In the genomic region with DNA sequence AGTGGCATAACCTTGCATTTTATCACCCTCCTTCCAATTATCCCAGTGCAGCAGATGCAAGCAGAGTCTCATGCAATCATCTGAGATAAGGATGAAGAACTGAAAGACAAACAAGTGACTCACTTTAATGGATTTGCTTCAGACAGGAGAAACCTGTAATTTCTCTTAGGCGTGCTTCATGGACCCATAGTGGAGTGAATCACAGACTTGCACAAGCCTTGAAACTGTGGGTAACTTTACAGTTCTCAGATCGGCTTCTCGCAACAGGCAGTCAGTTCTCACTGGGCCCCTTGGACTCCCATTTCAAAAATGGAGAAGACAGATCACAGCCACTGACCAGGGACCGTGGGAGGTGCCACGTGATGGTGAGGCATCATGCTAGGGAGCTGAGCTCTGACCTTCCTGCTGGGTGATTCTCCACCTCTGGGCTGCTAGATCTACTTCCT, we compare ENCODE assay signal across 13 cellular contexts. TPM values are rescaled to one million over a fixed set of nuclear protein-coding genes. Genes with fewer than 3 reads are reported as not detected.
A peak's percentile ranks its signal among the peaks of the same experiment; 100 is the strongest.
DNase-seq lines count a peak whose midpoint lies in the region; ATAC-seq and TF ChIP-seq lines count a peak whose summit lies in the region.
"Had no signal": no experiment of that assay in that cellular context is flagged by ENCODE, and none has a peak within 500 bp of the region (broad histone marks: within the 10 kb centered on the region; RNA-seq: fewer than 3 reads in every experiment).

A gene with protein sequence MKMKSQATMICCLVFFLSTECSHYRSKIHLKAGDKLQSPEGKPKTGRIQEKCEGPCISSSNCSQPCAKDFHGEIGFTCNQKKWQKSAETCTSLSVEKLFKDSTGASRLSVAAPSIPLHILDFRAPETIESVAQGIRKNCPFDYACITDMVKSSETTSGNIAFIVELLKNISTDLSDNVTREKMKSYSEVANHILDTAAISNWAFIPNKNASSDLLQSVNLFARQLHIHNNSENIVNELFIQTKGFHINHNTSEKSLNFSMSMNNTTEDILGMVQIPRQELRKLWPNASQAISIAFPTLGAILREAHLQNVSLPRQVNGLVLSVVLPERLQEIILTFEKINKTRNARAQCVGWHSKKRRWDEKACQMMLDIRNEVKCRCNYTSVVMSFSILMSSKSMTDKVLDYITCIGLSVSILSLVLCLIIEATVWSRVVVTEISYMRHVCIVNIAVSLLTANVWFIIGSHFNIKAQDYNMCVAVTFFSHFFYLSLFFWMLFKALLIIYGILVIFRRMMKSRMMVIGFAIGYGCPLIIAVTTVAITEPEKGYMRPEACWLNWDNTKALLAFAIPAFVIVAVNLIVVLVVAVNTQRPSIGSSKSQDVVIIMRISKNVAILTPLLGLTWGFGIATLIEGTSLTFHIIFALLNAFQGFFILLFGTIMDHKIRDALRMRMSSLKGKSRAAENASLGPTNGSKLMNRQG (plus strand): TSS at position 239 of the 446 bp plus-strand sequence. CDS start 8,666 bp downstream, outside the sequence.

- intact Hi-C loops in left ventricle myocardium inferior (cut with micrococcal nuclease), result no loop called here

- H3K27ac Mint-ChIP-seq in activated naive CD4-positive, alpha-beta T cell treated with anti-CD3 and anti-CD28 coated beads, Interleukin-2, amount 50 U/mL, for 72 hours, result no peak within 1 kb of the TSS

- peak; percentile 13 to 22 for ATAC-seq in activated naive CD4-positive, alpha-beta T cell treated with anti-CD3 and anti-CD28 coated beads, Interleukin-2, amount 50 U/mL, for 72 hours
- ATAC-seq in foreskin keratinocyte (peak; percentile 80), GM18511 (IDR thresholded peaks at IDR 0.05; ENCODE audit: unreplicated experiment) (no peak)

- TF ChIP-seq CTCF in foreskin keratinocyte (conservative IDR thresholded peaks at IDR 0.05), result no peak
- no peak for TF ChIP-seq CTCF in left ventricle myocardium inferior (IDR thresholded peaks at IDR 0.05; ENCODE audit: borderline replicate concordance)

- WGBS in urinary bladder, result 80% methylated on average over 5 of the region's 5 CpGs

- H3K27ac ChIP-seq in foreskin keratinocyte (peak within 1 kb of the TSS; percentile 93), urinary bladder (ENCODE audit: low read depth) (peak within 1 kb of the TSS; percentile 43), left ventricle myocardium inferior (replicated peaks) (no peak within 1 kb of the TSS)
- H3K27ac ChIP-seq: BLaER1, testis had no signal

- H3K36me3 Mint-ChIP-seq in activated naive CD4-positive, alpha-beta T cell treated with anti-CD3 and anti-CD28 coated beads, Interleukin-2, amount 50 U/mL, for 72 hours, result no peaks in the 10 kb centered on the region

- DNase-seq in activated naive CD4-positive, alpha-beta T cell treated with anti-CD3 and anti-CD28 coated beads, Interleukin-2, amount 50 U/mL, for 72 hours (ENCODE audit: low spot score in 2 of 2), result no peak
- no peak for DNase-seq in activated naive CD4-positive, alpha-beta T cell (lab: John Stamatoyannopoulos, UW)
- DNase-seq in RPMI7951 (ENCODE audit: low read depth), result peak; percentile 62
- DNase-seq in foreskin keratinocyte, result peak; percentile 96 to 97
- DNase-seq in activated CD4-positive, CD25-positive, alpha-beta regulatory T cell (lab: John Stamatoyannopoulos, UW), result no peak
- DNase-seq in left ventricle myocardium inferior, result no peak
- DNase-seq: effector CD4-positive, alpha-beta T cell; testis had no signal

- H3K4me1 ChIP-seq in foreskin keratinocyte (peaks cover 36% of the 10 kb centered on the region), urinary bladder (ENCODE audit: insufficient read depth) (no peaks in the 10 kb centered on the region), left ventricle myocardium inferior (no peaks in the 10 kb centered on the region)
- H3K4me1 ChIP-seq: BLaER1, HAP-1, testis had no signal

- no peak within 1 kb of the TSS for H3K4me3 ChIP-seq in urinary bladder (ENCODE audit: low read depth, low read length)
- no peak within 1 kb of the TSS for H3K4me3 ChIP-seq in left ventricle myocardium inferior
- H3K4me3 ChIP-seq: BLaER1, HAP-1, lung, testis had no signal

- H3K36me3 ChIP-seq in urinary bladder (ENCODE audit: insufficient read depth) (no peaks in the 10 kb centered on the region), left ventricle myocardium inferior (no peaks in the 10 kb centered on the region)
- H3K36me3 ChIP-seq: BLaER1, HAP-1 had no signal

- no peaks in the 10 kb centered on the region for H3K9me3 Mint-ChIP-seq in activated naive CD4-positive, alpha-beta T cell treated with anti-CD3 and anti-CD28 coated beads, Interleukin-2, amount 50 U/mL, for 72 hours

- H3K27me3 ChIP-seq in foreskin keratinocyte, result no peaks in the 10 kb centered on the region
- H3K27me3 ChIP-seq in left ventricle myocardium inferior (ENCODE audit: low read depth), result no peaks in the 10 kb centered on the region
- H3K27me3 ChIP-seq: BLaER1, testis had no signal

- H3K9me3 ChIP-seq in left ventricle myocardium inferior (replicated peaks), result no peaks in the 10 kb centered on the region
- H3K9me3 ChIP-seq: BLaER1, HAP-1, testis had no signal

RNA-seq across cellular contexts. Expression of the gene that starts here (rescaled TPM):
- not detected for total RNA-seq in activated naive CD4-positive, alpha-beta T cell treated with anti-CD3 and anti-CD28 coated beads, Interleukin-2, amount 50 U/mL, for 72 hours
- under 0.01 TPM in 1 of 2 replicates, not detected in the other for total RNA-seq in RPMI7951 (2014; rRNA removed; shearing (Covaris generic))
- 2.8 and 3.3 TPM in 2 replicates for total RNA-seq in foreskin keratinocyte
- 1.4 and 2.0 TPM in 2 replicates for polyA plus RNA-seq in foreskin keratinocyte
- total RNA-seq in urinary bladder, result 3.2 TPM
- 1.2 TPM for polyA plus RNA-seq in urinary bladder
- total RNA-seq in left ventricle myocardium inferior, result not detected

Comparison
In these comparisons a context has a peak if more than half of its experiments do, and no peak if none do; other contexts are left out.
1. Peak in ATAC-seq in activated naive CD4-positive, alpha-beta T cell treated with anti-CD3 and anti-CD28 coated beads, Interleukin-2, amount 50 U/mL, for 72 hours; RNA of the gene not detected or under 1 TPM.
2. Peak in DNase-seq in RPMI7951; RNA of the gene not detected or under 1 TPM.
3. DNase-seq: peak in foreskin keratinocyte (2 of 2); none in activated naive CD4-positive, alpha-beta T cell treated with anti-CD3 and anti-CD28 coated beads, Interleukin-2, amount 50 U/mL, for 72 hours (0 of 2), activated naive CD4-positive, alpha-beta T cell (0 of 4), activated CD4-positive, CD25-positive, alpha-beta regulatory T cell (0 of 4) and left ventricle myocardium inferior (single experiment).